In genomic region chr12:120677765-120678473, GRCh38 we compare ENCODE assay signal across 1 cellular context.
TF ChIP-seq lines count a peak whose summit lies in the region.

No MANE protein-coding gene starts in this region.

TF ChIP-seq in K562, 482 proteins besides CTCF, POLR2A, EP300 and RAD21:
- TF ChIP-seq FOXK1 (CRISPR knock-in tag; IDR thresholded peaks at IDR 0.05; ENCODE audit: borderline replicate concordance) = no peak
- TF ChIP-seq HBP1 (CRISPR knock-in tag; IDR thresholded peaks at IDR 0.05) = no peak
- TF ChIP-seq RBM34 (IDR thresholded peaks at IDR 0.05; ENCODE audit: borderline replicate concordance, insufficient read depth, low read length) = no peak
- TF ChIP-seq GMEB1 (CRISPR knock-in tag; IDR thresholded peaks at IDR 0.05) = no peak
- peak; percentile 15; the same call in 1 of the 2 replicates for TF ChIP-seq ZBTB7A (IDR thresholded peaks at IDR 0.05; ENCODE audit: borderline replicate concordance, control insufficient read depth, low read depth, low read length)
- no peak for TF ChIP-seq NEUROD1 (IDR thresholded peaks at IDR 0.05; ENCODE audit: borderline replicate concordance, low read depth, low read length, partially characterized antibody)
- no peak for TF ChIP-seq CXXC5 (CRISPR knock-in tag; IDR thresholded peaks at IDR 0.05)
- peak; percentile 48; the same call in 1 of the 2 replicates for TF ChIP-seq FOSL1 (tag; conservative IDR thresholded peaks at IDR 0.05)
